Comparison of ENCODE assay signal across 28 cellular contexts in genomic region chr16:68526782-68527145, GRCh38.
"Had no signal": no experiment of that assay in that cellular context is flagged by ENCODE, and none has a peak within 500 bp of the region (broad histone marks: within the 10 kb centered on the region; RNA-seq: fewer than 3 reads in every experiment).

No MANE protein-coding gene starts in this region.

- H3K36me3 ChIP-seq: neural progenitor cell, neutrophil, pancreas, suprapubic skin, thoracic aorta, thyroid gland, tibial nerve, upper lobe of left lung, vagina had no signal

- FAIRE-seq: pancreas, small intestine, urothelium cell line had no signal

- H3K27ac ChIP-seq: neural progenitor cell, neutrophil, pancreas, psoas muscle, suprapubic skin, thoracic aorta, thyroid gland, tibial nerve, upper lobe of left lung, vagina had no signal

- H3K27me3 ChIP-seq: pancreas, suprapubic skin, thyroid gland, tibial nerve, upper lobe of left lung, vagina had no signal

- DNase-seq: naive thymus-derived CD4-positive, alpha-beta T cell; natural killer cell; nucleus accumbens; pancreas; psoas muscle; small intestine; stimulated activated CD4-positive, alpha-beta T cell treated with anti-CD3 and anti-CD28 coated beads, Interleukin-12 subunit alpha, Interleukin-12 subunit beta, amount 100 ng/mL, for 4 hours; stimulated activated CD4-positive, alpha-beta T cell treated with anti-CD3 and anti-CD28 coated beads, Interleukin-1b, Interleukin-23, amount 100 ng/mL, for 48 hours; stimulated activated CD4-positive, alpha-beta T cell treated with anti-CD3 and anti-CD28 coated beads, Interleukin-4, amount 100 ng/mL, for 1 hour; stimulated activated CD4-positive, alpha-beta T cell treated with anti-CD3 and anti-CD28 coated beads, Interleukin-4, amount 100 ng/mL, for 4 hours; stimulated activated CD8-positive, alpha-beta memory T cell treated with anti-CD3 and anti-CD28 coated beads, Interleukin-4, amount 100 ng/mL, for 48 hours; stimulated activated naive CD4-positive, alpha-beta T cell; stimulated activated naive CD8-positive, alpha-beta T cell treated with anti-CD3 and anti-CD28 coated beads, Interleukin-15, amount 100 ng/mL, for 72 hours; stimulated activated naive CD8-positive, alpha-beta T cell treated with anti-CD3 and anti-CD28 coated beads, Interleukin-15, Interleukin-2, amounts not matched to agents 100 U/mL and 50 U/mL, for 24 hours; substantia nigra; thyroid gland; trophoblast cell had no signal

- H2AFZ ChIP-seq: neural progenitor cell had no signal

- H3K4me2 ChIP-seq: neural progenitor cell had no signal

- H3K4me3 ChIP-seq: neural progenitor cell, pancreas, psoas muscle, suprapubic skin, thoracic aorta, thyroid gland, tibial nerve, upper lobe of left lung, vagina had no signal

- H3K9me3 ChIP-seq: neutrophil, pancreas, psoas muscle, suprapubic skin, thoracic aorta, thyroid gland, tibial nerve, upper lobe of left lung, vagina had no signal

- ATAC-seq: naive thymus-derived CD4-positive, alpha-beta T cell; natural killer cell; pancreas; psoas muscle; right cardiac atrium; sciatic nerve; stimulated activated memory B cell treated with anti-CD40 and anti-IgM and Interleukin-4, amounts not matched to agents 10 μg/mL and 1 μg/mL and 100 μg/mL, for 72 hours; stimulated activated naive CD8-positive, alpha-beta T cell treated with anti-CD3 and anti-CD28 coated beads, Interleukin-15, amount 100 ng/mL, for 72 hours; stimulated activated naive CD8-positive, alpha-beta T cell treated with anti-CD3 and anti-CD28 coated beads, Interleukin-15, Interleukin-2, amounts not matched to agents 100 U/mL and 50 U/mL, for 24 hours had no signal

- H3K9ac ChIP-seq: neural progenitor cell had no signal
